Comparison of ENCODE assay signal across 20 cellular contexts in genomic region chr3:138752886-138753285, GRCh38.
DNase-seq lines count a peak whose midpoint lies in the region; ATAC-seq and TF ChIP-seq lines count a peak whose summit lies in the region.
"Had no signal": no experiment of that assay in that cellular context is flagged by ENCODE, and none has a peak within 500 bp of the region (broad histone marks: within the 10 kb centered on the region; RNA-seq: fewer than 3 reads in every experiment).

No MANE protein-coding gene starts in this region.

- H3K27me3 Mint-ChIP-seq in activated CD4-positive, alpha-beta T cell treated with anti-CD3 and anti-CD28 coated beads, Interleukin-2, amount 10 ng/mL, durations not matched to agents 24 days and 14 days, result no peaks in the 10 kb centered on the region
- H3K27me3 Mint-ChIP-seq: B cell; CD4-positive, alpha-beta T cell; CD8-positive, alpha-beta memory T cell had no signal

- peaks cover 3% of the 10 kb centered on the region for H3K4me1 Mint-ChIP-seq in activated CD4-positive, alpha-beta T cell treated with anti-CD3 and anti-CD28 coated beads, Interleukin-2, amount 10 ng/mL, durations not matched to agents 24 days and 14 days
- H3K4me1 Mint-ChIP-seq: B cell had no signal

- DNase-seq in activated CD4-positive, alpha-beta T cell treated with anti-CD3 and anti-CD28 coated beads, Interleukin-2, amount 10 ng/mL, durations not matched to agents 24 days and 14 days, result peak; percentile 45
- no peak for DNase-seq in activated CD4-positive, alpha-beta T cell treated with anti-CD3 and anti-CD28 coated beads for 48 hours
- DNase-seq in amniotic epithelial cell (ENCODE audit: low read depth) (peak; percentile 24), iris pigment epithelial cell (ENCODE audit: low read depth) (peak; percentile 18), upper lobe of right lung (no peak), SIG-M5 treated with dmso at 0.1 percent for 504 hours (lab: John Stamatoyannopoulos, UW; ENCODE audit: unreplicated experiment) (no peak), C1 segment of cervical spinal cord (lab: John Stamatoyannopoulos, UW) (no peak)
- DNase-seq: CD4-positive, alpha-beta T cell; CD8-positive, alpha-beta memory T cell; DMS 273 treated with DMSO at 0.1 percent for 48 hours; DMS79; GF-D8; GOT3; HFFc6 had no signal

- intact Hi-C loops in activated CD4-positive, alpha-beta T cell treated with anti-CD3 and anti-CD28 coated beads, Interleukin-2, amount 10 ng/mL, durations not matched to agents 24 days and 14 days (cut with micrococcal nuclease), result no loop called here
- intact Hi-C loops in upper lobe of right lung (cut with DNase I), result no loop called here

- H3K36me3 ChIP-seq in upper lobe of right lung, result peaks cover 15% of the 10 kb centered on the region
- H3K36me3 ChIP-seq: HAP-1 had no signal

- H3K9me3 Mint-ChIP-seq in activated CD4-positive, alpha-beta T cell treated with anti-CD3 and anti-CD28 coated beads, Interleukin-2, amount 10 ng/mL, durations not matched to agents 24 days and 14 days, result peaks cover 3% of the 10 kb centered on the region
- H3K9me3 Mint-ChIP-seq: CD4-positive, alpha-beta T cell; CD8-positive, alpha-beta memory T cell; HFFc6 had no signal

- H3K27ac ChIP-seq in upper lobe of right lung, result no peak overlapping the region
- H3K27ac ChIP-seq: 22Rv1, BLaER1 had no signal

- no peaks in the 10 kb centered on the region for H3K4me1 ChIP-seq in upper lobe of right lung
- H3K4me1 ChIP-seq: BLaER1 had no signal

- H3K9me3 ChIP-seq in upper lobe of right lung, result no peaks in the 10 kb centered on the region

- ATAC-seq in upper lobe of right lung (peak; percentile 45), HG02763 (IDR thresholded peaks at IDR 0.05; ENCODE audit: unreplicated experiment) (no peak)

- no peak for TF ChIP-seq CTCF in upper lobe of right lung (IDR thresholded peaks at IDR 0.05)

- no peak overlapping the region for H3K4me3 Mint-ChIP-seq in activated CD4-positive, alpha-beta T cell treated with anti-CD3 and anti-CD28 coated beads, Interleukin-2, amount 10 ng/mL, durations not matched to agents 24 days and 14 days
- H3K4me3 Mint-ChIP-seq: B cell; CD14-positive monocyte; CD4-positive, alpha-beta T cell; HFFc6 had no signal

- no peak overlapping the region for H3K27ac Mint-ChIP-seq in activated CD4-positive, alpha-beta T cell treated with anti-CD3 and anti-CD28 coated beads, Interleukin-2, amount 10 ng/mL, durations not matched to agents 24 days and 14 days
- H3K27ac Mint-ChIP-seq: B cell; CD4-positive, alpha-beta T cell; HFFc6 had no signal

- H3K36me3 Mint-ChIP-seq in activated CD4-positive, alpha-beta T cell treated with anti-CD3 and anti-CD28 coated beads, Interleukin-2, amount 10 ng/mL, durations not matched to agents 24 days and 14 days (ENCODE audit: low read depth), result peaks cover 7% of the 10 kb centered on the region

- no peak overlapping the region for H3K4me3 ChIP-seq in upper lobe of right lung
- H3K4me3 ChIP-seq: BLaER1, HAP-1 had no signal

- H3K27me3 ChIP-seq in upper lobe of right lung, result no peaks in the 10 kb centered on the region
- H3K27me3 ChIP-seq: BLaER1 had no signal

Comparison
In these comparisons a context has a peak if more than half of its experiments do, and no peak if none do; other contexts are left out.
1. DNase-seq: peak in activated CD4-positive, alpha-beta T cell treated with anti-CD3 and anti-CD28 coated beads, Interleukin-2, amount 10 ng/mL, durations not matched to agents 24 days and 14 days (single experiment), amniotic epithelial cell (single experiment) and iris pigment epithelial cell (single experiment); none in activated CD4-positive, alpha-beta T cell treated with anti-CD3 and anti-CD28 coated beads for 48 hours (single experiment), upper lobe of right lung (single experiment), SIG-M5 treated with dmso at 0.1 percent for 504 hours (single experiment) and C1 segment of cervical spinal cord (0 of 14).